ENCODE assay signal across 23 cellular contexts in genomic region chr4:62410371-62411003, GRCh38.
DNase-seq lines count a peak whose midpoint lies in the region; ATAC-seq and TF ChIP-seq lines count a peak whose summit lies in the region.
"Had no signal": no experiment of that assay in that cellular context is flagged by ENCODE, and none has a peak within 500 bp of the region (broad histone marks: within the 10 kb centered on the region; RNA-seq: fewer than 3 reads in every experiment).

No MANE protein-coding gene starts in this region.

- peaks cover 11% of the 10 kb centered on the region for H3K4me1 ChIP-seq in cardiac muscle cell (ENCODE audit: low read depth)

- no peaks in the 10 kb centered on the region for H3K9me3 Mint-ChIP-seq in type B pancreatic cell

- H3K36me3 ChIP-seq in cardiac muscle cell = no peaks in the 10 kb centered on the region
- H3K36me3 ChIP-seq: SJCRH30 had no signal

- no peak overlapping the region for H3K4me3 Mint-ChIP-seq in type B pancreatic cell
- H3K4me3 Mint-ChIP-seq: CD8-positive, alpha-beta memory T cell had no signal

- no peaks in the 10 kb centered on the region for H3K36me3 Mint-ChIP-seq in type B pancreatic cell
- H3K36me3 Mint-ChIP-seq: CD8-positive, alpha-beta memory T cell had no signal

- no peak overlapping the region for H3K4me3 ChIP-seq in cardiac muscle cell
- H3K4me3 ChIP-seq: GM23248, SJCRH30 had no signal

- DNase-seq in Right ventricle myocardium superior (no peak), cardiac septum (ENCODE audit: low spot score) (no peak), cardiac muscle cell (ENCODE audit: low read depth in 1 of 2, low spot score in 1 of 2) (peak in 1 of 2 donors; percentile 66), medulla oblongata (ENCODE audit: extremely low spot score) (peak; percentile 11), foreskin melanocyte (no peak), occipital lobe (lab: John Stamatoyannopoulos, UW) (no peak), type B pancreatic cell (ENCODE audit: extremely low spot score, unreplicated experiment) (no peak)
- DNase-seq: Calu3; CD8-positive, alpha-beta memory T cell; DMS153; GDM1; GM23248; HCEC 1CT; KG1; NCI-H1105; NCI-H146; NCI-H2029; NCI-H2227 treated with DMSO at 0.1 percent for 48 hours; NCI-H510A; SJCRH30 had no signal

- no peaks in the 10 kb centered on the region for H3K9me3 ChIP-seq in cardiac muscle cell (ENCODE audit: low read depth)
- H3K9me3 ChIP-seq: SJCRH30 had no signal

- no peaks in the 10 kb centered on the region for H3K27me3 Mint-ChIP-seq in type B pancreatic cell
- H3K27me3 Mint-ChIP-seq: CD8-positive, alpha-beta memory T cell had no signal

- intact Hi-C loops in Right ventricle myocardium superior (cut with DNase I) (no loop called here), cardiac septum (cut with DNase I) (no loop called here)

- ATAC-seq in Right ventricle myocardium superior (ENCODE audit: poor library complexity) = peak; percentile 98
- no peak for ATAC-seq in GM18873 (IDR thresholded peaks at IDR 0.05; ENCODE audit: low FRiP score, unreplicated experiment)
- ATAC-seq: Panc1 had no signal

- peak overlapping the region; percentile 21 for H3K27ac ChIP-seq in cardiac muscle cell
- H3K27ac ChIP-seq: C4-2B, GM23248, SJCRH30 had no signal

- TF ChIP-seq CTCF in cardiac muscle cell (IDR thresholded peaks at IDR 0.05; ENCODE audit: low read depth, low read length) = no peak
- TF ChIP-seq CTCF in type B pancreatic cell (conservative IDR thresholded peaks at IDR 0.05) = no peak

- no peaks in the 10 kb centered on the region for H3K4me1 Mint-ChIP-seq in type B pancreatic cell (ENCODE audit: unreplicated experiment)
- H3K4me1 Mint-ChIP-seq: CD8-positive, alpha-beta memory T cell had no signal

- H3K27me3 ChIP-seq in cardiac muscle cell = no peaks in the 10 kb centered on the region
- H3K27me3 ChIP-seq: SJCRH30 had no signal

- H3K27ac Mint-ChIP-seq in type B pancreatic cell = no peak overlapping the region
- H3K27ac Mint-ChIP-seq: CD8-positive, alpha-beta memory T cell had no signal
